2 cellular contexts compared by ENCODE assay signal in the genomic region with DNA sequence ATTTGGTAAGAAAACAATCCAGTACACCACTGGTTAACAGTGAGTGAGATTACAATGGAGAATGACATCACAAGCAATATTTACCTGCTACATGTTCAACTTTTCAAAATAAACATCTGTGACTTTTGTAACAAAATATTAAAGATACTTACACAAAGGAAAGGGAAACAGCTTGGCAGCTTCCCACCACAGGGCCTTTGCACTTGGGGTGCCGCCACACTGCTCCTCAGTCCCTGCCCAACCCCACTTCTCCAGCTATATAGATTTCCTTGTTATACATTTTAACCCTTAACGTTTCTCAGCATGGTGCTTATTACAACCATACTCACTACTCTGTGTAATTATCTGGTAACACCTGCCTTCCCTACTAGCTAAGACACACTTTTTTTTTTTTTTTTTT.
TF ChIP-seq lines count a peak whose summit lies in the region.

No MANE protein-coding gene starts in this region.

TF ChIP-seq in HEK293, 187 proteins besides CTCF, POLR2A, EP300 and RAD21 (continued from another document):
- TF ChIP-seq, protein P1, sequence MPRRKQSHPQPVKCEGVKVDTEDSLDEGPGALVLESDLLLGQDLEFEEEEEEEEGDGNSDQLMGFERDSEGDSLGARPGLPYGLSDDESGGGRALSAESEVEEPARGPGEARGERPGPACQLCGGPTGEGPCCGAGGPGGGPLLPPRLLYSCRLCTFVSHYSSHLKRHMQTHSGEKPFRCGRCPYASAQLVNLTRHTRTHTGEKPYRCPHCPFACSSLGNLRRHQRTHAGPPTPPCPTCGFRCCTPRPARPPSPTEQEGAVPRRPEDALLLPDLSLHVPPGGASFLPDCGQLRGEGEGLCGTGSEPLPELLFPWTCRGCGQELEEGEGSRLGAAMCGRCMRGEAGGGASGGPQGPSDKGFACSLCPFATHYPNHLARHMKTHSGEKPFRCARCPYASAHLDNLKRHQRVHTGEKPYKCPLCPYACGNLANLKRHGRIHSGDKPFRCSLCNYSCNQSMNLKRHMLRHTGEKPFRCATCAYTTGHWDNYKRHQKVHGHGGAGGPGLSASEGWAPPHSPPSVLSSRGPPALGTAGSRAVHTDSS (tag by site-specific recombination; IDR thresholded peaks at IDR 0.05), result no peak
- TF ChIP-seq YY2 (tag by site-specific recombination; IDR thresholded peaks at IDR 0.05), result no peak
- TF ChIP-seq ZNF488 (tag by site-specific recombination; IDR thresholded peaks at IDR 0.05), result no peak
TF ChIP-seq in HEK293: peak in this region for 1.

TF ChIP-seq in K562, 482 proteins besides CTCF, POLR2A, EP300 and RAD21 (continued from another document):
- TF ChIP-seq ID3 (CRISPR knock-in tag; IDR thresholded peaks at IDR 0.05) (no peak), ID3 (tag; IDR thresholded peaks at IDR 0.05) (no peak), MITF (IDR thresholded peaks at IDR 0.05) (no peak)
